1 cellular context compared by ENCODE assay signal in the genomic region with DNA sequence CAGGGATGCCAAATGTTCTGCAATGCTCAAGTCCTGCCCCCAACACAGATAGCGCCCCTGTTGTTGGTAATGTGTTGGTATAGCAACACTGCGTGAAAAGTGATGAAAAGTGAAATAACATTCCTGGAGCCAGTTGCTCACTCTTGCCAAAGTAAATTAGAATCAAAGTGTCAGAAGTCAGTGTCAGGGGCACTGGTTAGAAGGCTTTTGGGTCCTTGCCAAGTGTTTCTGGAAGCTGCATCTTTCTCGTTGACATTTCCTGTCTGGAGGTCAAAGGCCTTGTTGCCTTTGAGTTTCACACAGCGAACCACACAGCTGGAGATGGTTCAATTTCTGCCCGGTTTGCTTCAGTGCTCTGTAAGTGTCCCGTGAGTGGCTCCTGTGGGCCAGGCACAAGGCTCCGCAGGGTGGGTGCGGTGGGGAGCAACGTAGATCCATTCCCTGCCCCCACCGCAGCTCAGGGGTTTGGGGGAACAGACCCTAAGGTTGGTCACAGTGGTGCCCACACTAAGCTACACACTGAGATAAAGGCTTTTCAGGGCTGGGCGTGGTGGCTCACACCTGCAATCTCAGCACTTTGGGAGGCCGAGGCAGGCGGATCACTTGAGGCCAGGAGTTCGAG.
TF ChIP-seq lines count a peak whose summit lies in the region.

No MANE protein-coding gene starts in this region.

TF ChIP-seq in HepG2, 621 proteins besides CTCF, POLR2A, EP300 and RAD21 (continued from another document and continues in another):
- TF ChIP-seq, protein P1, sequence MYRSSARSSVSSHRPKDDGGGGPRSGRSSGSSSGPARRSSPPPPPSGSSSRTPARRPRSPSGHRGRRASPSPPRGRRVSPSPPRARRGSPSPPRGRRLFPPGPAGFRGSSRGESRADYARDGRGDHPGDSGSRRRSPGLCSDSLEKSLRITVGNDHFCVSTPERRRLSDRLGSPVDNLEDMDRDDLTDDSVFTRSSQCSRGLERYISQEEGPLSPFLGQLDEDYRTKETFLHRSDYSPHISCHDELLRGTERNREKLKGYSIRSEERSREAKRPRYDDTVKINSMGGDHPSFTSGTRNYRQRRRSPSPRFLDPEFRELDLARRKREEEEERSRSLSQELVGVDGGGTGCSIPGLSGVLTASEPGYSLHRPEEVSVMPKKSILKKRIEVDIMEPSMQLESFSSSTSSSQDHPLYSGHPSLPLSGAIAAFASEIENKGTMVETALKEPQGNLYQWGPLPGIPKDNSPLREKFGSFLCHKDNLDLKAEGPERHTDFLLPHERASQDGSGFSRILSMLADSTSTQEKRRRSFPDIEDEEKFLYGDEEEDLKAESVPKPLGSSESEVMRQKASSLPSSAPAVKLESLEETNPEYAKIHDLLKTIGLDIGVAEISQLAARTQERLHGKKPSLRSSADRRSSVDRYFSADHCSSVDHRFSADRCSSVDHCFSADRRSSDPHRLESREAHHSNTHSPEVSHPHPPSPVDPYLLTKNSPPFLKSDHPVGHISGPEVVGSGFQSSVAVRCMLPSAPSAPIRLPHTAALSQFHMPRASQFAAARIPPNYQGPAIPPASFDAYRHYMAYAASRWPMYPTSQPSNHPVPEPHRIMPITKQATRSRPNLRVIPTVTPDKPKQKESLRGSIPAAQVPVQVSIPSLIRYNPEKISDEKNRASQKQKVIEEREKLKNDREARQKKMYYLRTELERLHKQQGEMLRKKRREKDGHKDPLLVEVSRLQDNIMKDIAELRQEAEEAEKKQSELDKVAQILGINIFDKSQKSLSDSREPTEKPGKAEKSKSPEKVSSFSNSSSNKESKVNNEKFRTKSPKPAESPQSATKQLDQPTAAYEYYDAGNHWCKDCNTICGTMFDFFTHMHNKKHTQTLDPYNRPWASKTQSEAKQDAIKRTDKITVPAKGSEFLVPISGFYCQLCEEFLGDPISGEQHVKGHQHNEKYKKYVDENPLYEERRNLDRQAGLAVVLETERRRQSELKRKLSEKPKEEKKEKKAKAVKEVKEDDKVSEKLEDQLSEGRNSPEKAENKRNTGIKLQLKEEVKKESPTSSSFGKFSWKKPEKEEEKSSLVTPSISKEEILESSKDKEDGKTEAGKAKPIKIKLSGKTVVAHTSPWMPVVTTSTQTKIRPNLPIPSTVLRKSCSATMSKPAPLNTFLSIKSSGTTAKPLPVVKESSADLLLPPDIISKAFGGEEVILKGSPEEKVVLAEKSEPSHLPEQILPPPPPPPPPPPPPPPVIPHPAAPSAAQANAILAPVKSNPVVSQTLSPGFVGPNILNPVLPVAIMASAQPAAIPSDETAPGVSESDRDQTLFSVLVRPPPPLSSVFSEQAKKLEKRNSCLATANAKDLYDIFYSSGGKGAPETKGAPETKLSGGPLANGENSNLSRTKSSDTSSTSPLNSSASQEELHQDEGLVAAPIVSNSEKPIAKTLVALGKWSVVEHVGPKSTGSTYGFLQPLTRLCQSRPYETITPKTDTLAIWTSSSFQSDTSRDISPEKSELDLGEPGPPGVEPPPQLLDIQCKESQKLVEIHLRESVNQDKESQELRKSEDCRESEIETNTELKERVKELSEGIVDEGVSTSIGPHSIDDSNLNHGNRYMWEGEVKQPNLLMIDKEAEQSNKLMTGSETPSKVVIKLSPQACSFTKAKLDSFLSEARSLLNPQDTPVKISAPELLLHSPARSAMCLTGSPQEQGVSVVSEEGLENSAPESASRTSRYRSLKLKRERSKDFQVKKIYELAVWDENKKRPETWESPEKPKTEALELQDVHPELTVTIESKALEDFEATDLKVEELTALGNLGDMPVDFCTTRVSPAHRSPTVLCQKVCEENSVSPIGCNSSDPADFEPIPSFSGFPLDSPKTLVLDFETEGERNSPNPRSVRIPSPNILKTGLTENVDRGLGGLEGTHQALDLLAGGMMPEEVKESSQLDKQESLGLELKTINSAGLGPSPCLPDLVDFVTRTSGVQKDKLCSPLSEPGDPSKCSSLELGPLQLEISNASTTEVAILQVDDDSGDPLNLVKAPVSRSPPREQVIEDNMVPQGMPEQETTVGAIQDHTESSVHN (CRISPR knock-in tag; IDR thresholded peaks at IDR 0.05) = no peak
- TF ChIP-seq ONECUT2 (CRISPR knock-in tag; IDR thresholded peaks at IDR 0.05) (peak; percentile 82), SMYD3 (CRISPR knock-in tag; IDR thresholded peaks at IDR 0.05) (no peak), RFX1 (IDR thresholded peaks at IDR 0.05) (peak; percentile 79), XBP1 (CRISPR knock-in tag; IDR thresholded peaks at IDR 0.05) (no peak), NFE2L1 (CRISPR knock-in tag; IDR thresholded peaks at IDR 0.05; ENCODE audit: borderline replicate concordance) (no peak), ZNF354B (CRISPR knock-in tag; IDR thresholded peaks at IDR 0.05) (no peak), ZNF337 (CRISPR knock-in tag; IDR thresholded peaks at IDR 0.05; ENCODE audit: borderline replicate concordance, low read depth) (no peak), SIN3B (IDR thresholded peaks at IDR 0.05; ENCODE audit: low read length) (no peak), HNRNPLL (IDR thresholded peaks at IDR 0.05; ENCODE audit: low read depth, low read length, poor library complexity, severe bottlenecking) (no peak), SOX5 (CRISPR knock-in tag; IDR thresholded peaks at IDR 0.05; ENCODE audit: borderline replicate concordance) (peak; percentile 88), LCORL (IDR thresholded peaks at IDR 0.05) (no peak), LCORL (CRISPR knock-in tag; IDR thresholded peaks at IDR 0.05) (peak; percentile 99), NR2C2 (CRISPR knock-in tag; IDR thresholded peaks at IDR 0.05; ENCODE audit: borderline replicate concordance) (peak; percentile 91), ZNF333 (CRISPR knock-in tag; IDR thresholded peaks at IDR 0.05; ENCODE audit: borderline replicate concordance) (no peak), ZNF558 (CRISPR knock-in tag; IDR thresholded peaks at IDR 0.05; ENCODE audit: borderline replicate concordance) (no peak), ZNF572 (CRISPR knock-in tag; IDR thresholded peaks at IDR 0.05) (no peak), RBAK (CRISPR knock-in tag; IDR thresholded peaks at IDR 0.05) (peak; percentile 66; the same call in 1 of the 2 replicates), ZBTB7A (CRISPR knock-in tag; IDR thresholded peaks at IDR 0.05) (peak; percentile 87), RFXANK (CRISPR knock-in tag; IDR thresholded peaks at IDR 0.05) (no peak), MATR3 (CRISPR knock-in tag; IDR thresholded peaks at IDR 0.05) (no peak), ZNF441 (CRISPR knock-in tag; IDR thresholded peaks at IDR 0.05; ENCODE audit: borderline replicate concordance) (no peak; the same call in 1 of the 2 replicates), ZNF75D (CRISPR knock-in tag; IDR thresholded peaks at IDR 0.05; ENCODE audit: borderline replicate concordance) (no peak), ERF (CRISPR knock-in tag; IDR thresholded peaks at IDR 0.05) (peak; percentile 99), EEA1 (CRISPR knock-in tag; IDR thresholded peaks at IDR 0.05; ENCODE audit: borderline replicate concordance) (no peak), RCOR2 (CRISPR knock-in tag; IDR thresholded peaks at IDR 0.05) (peak; percentile 93), YEATS4 (CRISPR knock-in tag; IDR thresholded peaks at IDR 0.05; ENCODE audit: borderline replicate concordance) (no peak), ZBTB20 (CRISPR knock-in tag; IDR thresholded peaks at IDR 0.05; ENCODE audit: borderline replicate concordance, low read depth) (peak; percentile 65; the same call in 1 of the 2 replicates), AGO2 (optimal IDR thresholded peaks at IDR 0.05; ENCODE audit: low read depth, low read length) (no peak), ZZZ3 (CRISPR knock-in tag; IDR thresholded peaks at IDR 0.05; ENCODE audit: borderline replicate concordance) (no peak), FOXK2 (IDR thresholded peaks at IDR 0.05) (peak; percentile 86), ZFP36L1 (CRISPR knock-in tag; IDR thresholded peaks at IDR 0.05) (peak; percentile 48; the same call in 1 of the 2 replicates), DNMT1 (CRISPR knock-in tag; IDR thresholded peaks at IDR 0.05) (no peak), TP53 (CRISPR knock-in tag; conservative IDR thresholded peaks at IDR 0.05) (no peak), SKI (IDR thresholded peaks at IDR 0.05; ENCODE audit: partially characterized antibody) (peak; percentile 98), NFE2L2 (IDR thresholded peaks at IDR 0.05; ENCODE audit: low read length) (no peak)
- TF ChIP-seq, protein P2, sequence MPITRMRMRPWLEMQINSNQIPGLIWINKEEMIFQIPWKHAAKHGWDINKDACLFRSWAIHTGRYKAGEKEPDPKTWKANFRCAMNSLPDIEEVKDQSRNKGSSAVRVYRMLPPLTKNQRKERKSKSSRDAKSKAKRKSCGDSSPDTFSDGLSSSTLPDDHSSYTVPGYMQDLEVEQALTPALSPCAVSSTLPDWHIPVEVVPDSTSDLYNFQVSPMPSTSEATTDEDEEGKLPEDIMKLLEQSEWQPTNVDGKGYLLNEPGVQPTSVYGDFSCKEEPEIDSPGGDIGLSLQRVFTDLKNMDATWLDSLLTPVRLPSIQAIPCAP (CRISPR knock-in tag; IDR thresholded peaks at IDR 0.05; ENCODE audit: low read depth) = no peak
- TF ChIP-seq, protein P3, sequence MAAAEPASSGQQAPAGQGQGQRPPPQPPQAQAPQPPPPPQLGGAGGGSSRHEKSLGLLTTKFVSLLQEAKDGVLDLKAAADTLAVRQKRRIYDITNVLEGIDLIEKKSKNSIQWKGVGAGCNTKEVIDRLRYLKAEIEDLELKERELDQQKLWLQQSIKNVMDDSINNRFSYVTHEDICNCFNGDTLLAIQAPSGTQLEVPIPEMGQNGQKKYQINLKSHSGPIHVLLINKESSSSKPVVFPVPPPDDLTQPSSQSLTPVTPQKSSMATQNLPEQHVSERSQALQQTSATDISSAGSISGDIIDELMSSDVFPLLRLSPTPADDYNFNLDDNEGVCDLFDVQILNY (CRISPR knock-in tag; conservative IDR thresholded peaks at IDR 0.05) = no peak
- TF ChIP-seq, protein P4, sequence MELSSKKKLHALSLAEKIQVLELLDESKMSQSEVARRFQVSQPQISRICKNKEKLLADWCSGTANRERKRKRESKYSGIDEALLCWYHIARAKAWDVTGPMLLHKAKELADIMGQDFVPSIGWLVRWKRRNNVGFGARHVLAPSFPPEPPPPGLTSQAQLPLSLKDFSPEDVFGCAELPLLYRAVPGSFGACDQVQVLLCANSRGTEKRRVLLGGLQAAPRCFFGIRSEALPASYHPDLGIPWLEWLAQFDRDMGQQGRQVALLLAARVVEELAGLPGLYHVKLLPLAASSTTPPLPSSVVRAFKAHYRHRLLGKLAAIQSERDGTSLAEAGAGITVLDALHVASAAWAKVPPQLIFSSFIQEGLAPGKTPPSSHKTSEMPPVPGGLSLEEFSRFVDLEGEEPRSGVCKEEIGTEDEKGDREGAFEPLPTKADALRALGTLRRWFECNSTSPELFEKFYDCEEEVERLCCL (CRISPR knock-in tag; IDR thresholded peaks at IDR 0.05; ENCODE audit: borderline replicate concordance) = 0 out of 2 replicates have a peak, but pooled peaks have one; percentile 61
- TF ChIP-seq, protein P5, sequence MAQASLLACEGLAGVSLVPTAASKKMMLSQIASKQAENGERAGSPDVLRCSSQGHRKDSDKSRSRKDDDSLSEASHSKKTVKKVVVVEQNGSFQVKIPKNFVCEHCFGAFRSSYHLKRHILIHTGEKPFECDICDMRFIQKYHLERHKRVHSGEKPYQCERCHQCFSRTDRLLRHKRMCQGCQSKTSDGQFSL (CRISPR knock-in tag; IDR thresholded peaks at IDR 0.05) = no peak
- TF ChIP-seq, protein P6, sequence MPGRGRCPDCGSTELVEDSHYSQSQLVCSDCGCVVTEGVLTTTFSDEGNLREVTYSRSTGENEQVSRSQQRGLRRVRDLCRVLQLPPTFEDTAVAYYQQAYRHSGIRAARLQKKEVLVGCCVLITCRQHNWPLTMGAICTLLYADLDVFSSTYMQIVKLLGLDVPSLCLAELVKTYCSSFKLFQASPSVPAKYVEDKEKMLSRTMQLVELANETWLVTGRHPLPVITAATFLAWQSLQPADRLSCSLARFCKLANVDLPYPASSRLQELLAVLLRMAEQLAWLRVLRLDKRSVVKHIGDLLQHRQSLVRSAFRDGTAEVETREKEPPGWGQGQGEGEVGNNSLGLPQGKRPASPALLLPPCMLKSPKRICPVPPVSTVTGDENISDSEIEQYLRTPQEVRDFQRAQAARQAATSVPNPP (CRISPR knock-in tag; IDR thresholded peaks at IDR 0.05) = no peak
- TF ChIP-seq, protein P7, sequence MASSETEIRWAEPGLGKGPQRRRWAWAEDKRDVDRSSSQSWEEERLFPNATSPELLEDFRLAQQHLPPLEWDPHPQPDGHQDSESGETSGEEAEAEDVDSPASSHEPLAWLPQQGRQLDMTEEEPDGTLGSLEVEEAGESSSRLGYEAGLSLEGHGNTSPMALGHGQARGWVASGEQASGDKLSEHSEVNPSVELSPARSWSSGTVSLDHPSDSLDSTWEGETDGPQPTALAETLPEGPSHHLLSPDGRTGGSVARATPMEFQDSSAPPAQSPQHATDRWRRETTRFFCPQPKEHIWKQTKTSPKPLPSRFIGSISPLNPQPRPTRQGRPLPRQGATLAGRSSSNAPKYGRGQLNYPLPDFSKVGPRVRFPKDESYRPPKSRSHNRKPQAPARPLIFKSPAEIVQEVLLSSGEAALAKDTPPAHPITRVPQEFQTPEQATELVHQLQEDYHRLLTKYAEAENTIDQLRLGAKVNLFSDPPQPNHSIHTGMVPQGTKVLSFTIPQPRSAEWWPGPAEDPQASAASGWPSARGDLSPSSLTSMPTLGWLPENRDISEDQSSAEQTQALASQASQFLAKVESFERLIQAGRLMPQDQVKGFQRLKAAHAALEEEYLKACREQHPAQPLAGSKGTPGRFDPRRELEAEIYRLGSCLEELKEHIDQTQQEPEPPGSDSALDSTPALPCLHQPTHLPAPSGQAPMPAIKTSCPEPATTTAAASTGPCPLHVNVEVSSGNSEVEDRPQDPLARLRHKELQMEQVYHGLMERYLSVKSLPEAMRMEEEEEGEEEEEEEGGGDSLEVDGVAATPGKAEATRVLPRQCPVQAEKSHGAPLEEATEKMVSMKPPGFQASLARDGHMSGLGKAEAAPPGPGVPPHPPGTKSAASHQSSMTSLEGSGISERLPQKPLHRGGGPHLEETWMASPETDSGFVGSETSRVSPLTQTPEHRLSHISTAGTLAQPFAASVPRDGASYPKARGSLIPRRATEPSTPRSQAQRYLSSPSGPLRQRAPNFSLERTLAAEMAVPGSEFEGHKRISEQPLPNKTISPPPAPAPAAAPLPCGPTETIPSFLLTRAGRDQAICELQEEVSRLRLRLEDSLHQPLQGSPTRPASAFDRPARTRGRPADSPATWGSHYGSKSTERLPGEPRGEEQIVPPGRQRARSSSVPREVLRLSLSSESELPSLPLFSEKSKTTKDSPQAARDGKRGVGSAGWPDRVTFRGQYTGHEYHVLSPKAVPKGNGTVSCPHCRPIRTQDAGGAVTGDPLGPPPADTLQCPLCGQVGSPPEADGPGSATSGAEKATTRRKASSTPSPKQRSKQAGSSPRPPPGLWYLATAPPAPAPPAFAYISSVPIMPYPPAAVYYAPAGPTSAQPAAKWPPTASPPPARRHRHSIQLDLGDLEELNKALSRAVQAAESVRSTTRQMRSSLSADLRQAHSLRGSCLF (CRISPR knock-in tag; IDR thresholded peaks at IDR 0.05; ENCODE audit: borderline replicate concordance) = no peak
- TF ChIP-seq, protein P8, sequence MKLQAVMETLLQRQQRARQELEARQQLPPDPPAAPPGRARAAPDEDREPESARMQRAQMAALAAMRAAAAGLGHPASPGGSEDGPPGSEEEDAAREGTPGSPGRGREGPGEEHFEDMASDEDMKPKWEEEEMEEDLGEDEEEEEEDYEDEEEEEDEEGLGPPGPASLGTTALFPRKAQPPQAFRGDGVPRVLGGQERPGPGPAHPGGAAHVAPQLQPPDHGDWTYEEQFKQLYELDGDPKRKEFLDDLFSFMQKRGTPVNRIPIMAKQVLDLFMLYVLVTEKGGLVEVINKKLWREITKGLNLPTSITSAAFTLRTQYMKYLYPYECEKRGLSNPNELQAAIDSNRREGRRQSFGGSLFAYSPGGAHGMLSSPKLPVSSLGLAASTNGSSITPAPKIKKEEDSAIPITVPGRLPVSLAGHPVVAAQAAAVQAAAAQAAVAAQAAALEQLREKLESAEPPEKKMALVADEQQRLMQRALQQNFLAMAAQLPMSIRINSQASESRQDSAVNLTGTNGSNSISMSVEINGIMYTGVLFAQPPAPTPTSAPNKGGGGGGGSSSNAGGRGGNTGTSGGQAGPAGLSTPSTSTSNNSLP (IDR thresholded peaks at IDR 0.05; ENCODE audit: low read depth, low read length) = peak; percentile 86
